ENCODE assay signal across 1 cellular context in the genomic region with DNA sequence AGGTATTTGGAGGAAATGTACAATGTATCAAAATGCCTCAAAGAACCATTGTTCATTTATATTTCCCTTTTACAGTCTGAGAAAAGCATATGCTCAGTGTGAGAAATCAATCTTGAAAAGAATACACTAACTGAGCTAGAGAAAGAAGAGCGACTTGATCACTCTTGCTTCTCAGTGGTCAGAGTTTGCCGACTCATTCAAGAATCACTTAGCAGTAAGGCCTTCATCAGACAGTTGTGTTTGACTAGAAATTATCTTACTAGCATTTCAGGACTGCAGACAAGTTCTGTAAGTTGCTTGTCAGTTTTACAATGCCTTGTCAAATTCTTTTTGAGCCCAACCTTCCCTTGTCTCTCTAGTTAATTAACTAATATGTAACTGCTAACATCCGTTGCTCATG.
TF ChIP-seq lines count a peak whose summit lies in the region.

No MANE protein-coding gene starts in this region.

TF ChIP-seq in HCT116, 20 proteins besides CTCF, POLR2A, EP300 and RAD21:
- TF ChIP-seq, protein P1, sequence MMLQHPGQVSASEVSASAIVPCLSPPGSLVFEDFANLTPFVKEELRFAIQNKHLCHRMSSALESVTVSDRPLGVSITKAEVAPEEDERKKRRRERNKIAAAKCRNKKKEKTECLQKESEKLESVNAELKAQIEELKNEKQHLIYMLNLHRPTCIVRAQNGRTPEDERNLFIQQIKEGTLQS (IDR thresholded peaks at IDR 0.05) = no peak
- TF ChIP-seq SIN3A (IDR thresholded peaks at IDR 0.05; ENCODE audit: low read depth) (no peak), TCF7L2 (IDR thresholded peaks at IDR 0.05; ENCODE audit: borderline replicate concordance, extremely low read depth, insufficient read depth, insufficient read length) (no peak), JUND (IDR thresholded peaks at IDR 0.05) (no peak), ELF1 (IDR thresholded peaks at IDR 0.05; ENCODE audit: borderline replicate concordance, low read depth) (no peak), POLR2AphosphoS5 (IDR thresholded peaks at IDR 0.05; ENCODE audit: low read depth, low read length) (no peak), EZH2 (IDR thresholded peaks at IDR 0.05) (no peak), YY1 (IDR thresholded peaks at IDR 0.05; ENCODE audit: extremely low read depth, insufficient replicate concordance, low read depth, low read length) (no peak), CBX3 (IDR thresholded peaks at IDR 0.05; ENCODE audit: low read depth) (no peak), ZNF274 (IDR thresholded peaks at IDR 0.05; ENCODE audit: low read depth, low read length) (no peak), FOSL1 (IDR thresholded peaks at IDR 0.05; ENCODE audit: low read depth) (no peak), EZH2phosphoT487 (IDR thresholded peaks at IDR 0.05; ENCODE audit: borderline replicate concordance) (no peak), SP1 (IDR thresholded peaks at IDR 0.05; ENCODE audit: low read depth) (no peak), CEBPB (IDR thresholded peaks at IDR 0.05; ENCODE audit: low read depth) (no peak), SRF (IDR thresholded peaks at IDR 0.05; ENCODE audit: low read depth) (no peak), EGR1 (IDR thresholded peaks at IDR 0.05; ENCODE audit: low read depth) (no peak), MAX (IDR thresholded peaks at IDR 0.05) (no peak)
- TF ChIP-seq, protein P2, sequence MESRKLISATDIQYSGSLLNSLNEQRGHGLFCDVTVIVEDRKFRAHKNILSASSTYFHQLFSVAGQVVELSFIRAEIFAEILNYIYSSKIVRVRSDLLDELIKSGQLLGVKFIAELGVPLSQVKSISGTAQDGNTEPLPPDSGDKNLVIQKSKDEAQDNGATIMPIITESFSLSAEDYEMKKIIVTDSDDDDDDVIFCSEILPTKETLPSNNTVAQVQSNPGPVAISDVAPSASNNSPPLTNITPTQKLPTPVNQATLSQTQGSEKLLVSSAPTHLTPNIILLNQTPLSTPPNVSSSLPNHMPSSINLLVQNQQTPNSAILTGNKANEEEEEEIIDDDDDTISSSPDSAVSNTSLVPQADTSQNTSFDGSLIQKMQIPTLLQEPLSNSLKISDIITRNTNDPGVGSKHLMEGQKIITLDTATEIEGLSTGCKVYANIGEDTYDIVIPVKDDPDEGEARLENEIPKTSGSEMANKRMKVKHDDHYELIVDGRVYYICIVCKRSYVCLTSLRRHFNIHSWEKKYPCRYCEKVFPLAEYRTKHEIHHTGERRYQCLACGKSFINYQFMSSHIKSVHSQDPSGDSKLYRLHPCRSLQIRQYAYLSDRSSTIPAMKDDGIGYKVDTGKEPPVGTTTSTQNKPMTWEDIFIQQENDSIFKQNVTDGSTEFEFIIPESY (IDR thresholded peaks at IDR 0.05; ENCODE audit: extremely low read depth, insufficient replicate concordance, low read length) = no peak
- TF ChIP-seq, protein P3, sequence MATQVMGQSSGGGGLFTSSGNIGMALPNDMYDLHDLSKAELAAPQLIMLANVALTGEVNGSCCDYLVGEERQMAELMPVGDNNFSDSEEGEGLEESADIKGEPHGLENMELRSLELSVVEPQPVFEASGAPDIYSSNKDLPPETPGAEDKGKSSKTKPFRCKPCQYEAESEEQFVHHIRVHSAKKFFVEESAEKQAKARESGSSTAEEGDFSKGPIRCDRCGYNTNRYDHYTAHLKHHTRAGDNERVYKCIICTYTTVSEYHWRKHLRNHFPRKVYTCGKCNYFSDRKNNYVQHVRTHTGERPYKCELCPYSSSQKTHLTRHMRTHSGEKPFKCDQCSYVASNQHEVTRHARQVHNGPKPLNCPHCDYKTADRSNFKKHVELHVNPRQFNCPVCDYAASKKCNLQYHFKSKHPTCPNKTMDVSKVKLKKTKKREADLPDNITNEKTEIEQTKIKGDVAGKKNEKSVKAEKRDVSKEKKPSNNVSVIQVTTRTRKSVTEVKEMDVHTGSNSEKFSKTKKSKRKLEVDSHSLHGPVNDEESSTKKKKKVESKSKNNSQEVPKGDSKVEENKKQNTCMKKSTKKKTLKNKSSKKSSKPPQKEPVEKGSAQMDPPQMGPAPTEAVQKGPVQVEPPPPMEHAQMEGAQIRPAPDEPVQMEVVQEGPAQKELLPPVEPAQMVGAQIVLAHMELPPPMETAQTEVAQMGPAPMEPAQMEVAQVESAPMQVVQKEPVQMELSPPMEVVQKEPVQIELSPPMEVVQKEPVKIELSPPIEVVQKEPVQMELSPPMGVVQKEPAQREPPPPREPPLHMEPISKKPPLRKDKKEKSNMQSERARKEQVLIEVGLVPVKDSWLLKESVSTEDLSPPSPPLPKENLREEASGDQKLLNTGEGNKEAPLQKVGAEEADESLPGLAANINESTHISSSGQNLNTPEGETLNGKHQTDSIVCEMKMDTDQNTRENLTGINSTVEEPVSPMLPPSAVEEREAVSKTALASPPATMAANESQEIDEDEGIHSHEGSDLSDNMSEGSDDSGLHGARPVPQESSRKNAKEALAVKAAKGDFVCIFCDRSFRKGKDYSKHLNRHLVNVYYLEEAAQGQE (IDR thresholded peaks at IDR 0.05; ENCODE audit: low read depth) = no peak
